Comparison of ENCODE assay signal across 28 cellular contexts in the genomic region with DNA sequence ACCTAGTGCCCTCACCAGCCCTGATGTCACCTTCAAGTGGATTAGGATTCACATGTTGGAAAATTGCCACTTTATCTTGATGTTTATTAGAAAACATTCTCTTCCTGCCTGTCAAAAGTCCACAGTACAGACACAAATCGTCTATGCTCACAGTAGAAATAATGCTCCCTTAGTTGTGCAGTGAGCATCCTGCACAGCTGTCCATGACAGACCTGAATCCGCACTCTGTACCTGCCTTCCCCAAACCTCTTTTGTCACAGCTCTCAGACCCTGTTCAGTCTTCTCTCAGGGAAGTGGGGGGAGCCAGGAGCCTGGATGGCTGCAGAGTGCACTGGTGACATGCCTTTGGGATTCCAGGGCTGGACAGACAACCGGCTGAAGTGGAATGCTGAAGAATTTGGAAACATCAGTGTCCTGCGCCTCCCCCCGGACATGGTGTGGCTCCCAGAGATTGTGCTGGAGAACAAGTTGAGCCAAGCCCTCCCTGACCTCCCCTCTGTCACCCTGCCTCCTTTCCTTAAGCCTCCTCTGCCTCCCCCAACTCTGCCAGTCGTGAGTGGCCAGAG. TPM values are rescaled to one million over a fixed set of nuclear protein-coding genes. Genes with fewer than 3 reads are reported as not detected.
"Had no signal": no experiment of that assay in that cellular context is flagged by ENCODE, and none has a peak within 500 bp of the region (broad histone marks: within the 10 kb centered on the region; RNA-seq: fewer than 3 reads in every experiment).

No MANE protein-coding gene starts in this region.

- H3K27ac ChIP-seq: breast epithelium, left lung, skin epidermis, stomach, suprapubic skin, tibial nerve had no signal

- H3K4me3 ChIP-seq: breast epithelium, left lung, skin epidermis, stomach, suprapubic skin, tibial nerve had no signal

- H3K9me3 ChIP-seq: breast epithelium, left lung, stomach, suprapubic skin, tibial nerve had no signal

- H3K36me3 ChIP-seq: breast epithelium, left lung, stomach, suprapubic skin, tibial nerve had no signal

- ATAC-seq: activated T-cell treated with anti-CD3 and anti-CD28 coated beads, Interleukin-2, amount 50 U/mL, for 4 hours; left lung; stimulated activated memory B cell treated with anti-CD40 and anti-IgM and Interleukin-4, amounts not matched to agents 10 μg/mL and 1 μg/mL and 100 μg/mL, for 72 hours had no signal

- H3K27ac Mint-ChIP-seq: activated naive CD8-positive, alpha-beta T cell treated with anti-CD3 and anti-CD28 coated beads for 36 hours; mesothelial cell of epicardium; stimulated activated memory B cell treated with anti-CD40 and anti-IgM and Interleukin-4, amounts not matched to agents 10 μg/mL and 1 μg/mL and 100 μg/mL, for 72 hours had no signal

- H3K4me3 Mint-ChIP-seq: activated naive CD8-positive, alpha-beta T cell treated with anti-CD3 and anti-CD28 coated beads for 36 hours; activated T-cell treated with anti-CD3 and anti-CD28 coated beads, Interleukin-2, amount 50 U/mL, for 4 hours; mesothelial cell of epicardium; nephron progenitor cell; stimulated activated memory B cell treated with anti-CD40 and anti-IgM and Interleukin-4, amounts not matched to agents 10 μg/mL and 1 μg/mL and 100 μg/mL, for 72 hours had no signal

- H3K9me3 Mint-ChIP-seq: activated naive CD8-positive, alpha-beta T cell treated with anti-CD3 and anti-CD28 coated beads for 36 hours; activated T-cell treated with anti-CD3 and anti-CD28 coated beads, Interleukin-2, amount 50 U/mL, for 4 hours; mesothelial cell of epicardium; nephron progenitor cell; stimulated activated memory B cell treated with anti-CD40 and anti-IgM and Interleukin-4, amounts not matched to agents 10 μg/mL and 1 μg/mL and 100 μg/mL, for 72 hours had no signal

- DNase-seq: activated CD4-positive, alpha-beta T cell treated with anti-CD3 and anti-CD28 coated beads, Interleukin-2, amount 50 U/mL, for 4 hours; activated CD8-positive, alpha-beta memory T cell treated with anti-CD3 and anti-CD28 coated beads, Interleukin-2, amount 50 U/mL, for 48 hours; activated naive CD4-positive, alpha-beta T cell treated with Interleukin-2 at 50 U/mL for 16 hours; activated naive CD8-positive, alpha-beta T cell treated with anti-CD3 and anti-CD28 coated beads for 36 hours; activated T-cell treated with anti-CD3 and anti-CD28 coated beads, Interleukin-2, amount 50 U/mL, for 4 hours; cortex of kidney; mammary epithelial cell; nephron progenitor cell; retina; stimulated activated CD4-positive, alpha-beta T cell treated with anti-CD3 and anti-CD28 coated beads, Interleukin-2, amount 100 ng/mL, for 24 hours; stomach; T-helper 1 cell; T-helper 9 cell had no signal

- H3K36me3 Mint-ChIP-seq: activated naive CD8-positive, alpha-beta T cell treated with anti-CD3 and anti-CD28 coated beads for 36 hours; mesothelial cell of epicardium; stimulated activated memory B cell treated with anti-CD40 and anti-IgM and Interleukin-4, amounts not matched to agents 10 μg/mL and 1 μg/mL and 100 μg/mL, for 72 hours had no signal

RNA-seq across cellular contexts. Expression of a gene that starts 2.0 kb away (rescaled TPM):
- total RNA-seq: activated CD8-positive, alpha-beta memory T cell treated with anti-CD3 and anti-CD28 coated beads for 36 hours; activated naive CD8-positive, alpha-beta T cell treated with anti-CD3 and anti-CD28 coated beads for 36 hours; activated T-cell treated with anti-CD3 and anti-CD28 coated beads, Interleukin-2, amount 50 U/mL, for 4 hours; breast epithelium; epithelial cell of proximal tubule; fibroblast of villous mesenchyme; glomerular endothelial cell; kidney; left lung; mammary epithelial cell; mesothelial cell of epicardium; omental fat pad; stomach; suprapubic skin; tibial nerve had no signal
- polyA plus RNA-seq: mammary epithelial cell, stomach, urinary bladder had no signal

RNA-seq across cellular contexts. Expression of a gene that starts 7.8 kb away (rescaled TPM):
- total RNA-seq: activated CD8-positive, alpha-beta memory T cell treated with anti-CD3 and anti-CD28 coated beads for 36 hours; activated naive CD8-positive, alpha-beta T cell treated with anti-CD3 and anti-CD28 coated beads for 36 hours; activated T-cell treated with anti-CD3 and anti-CD28 coated beads, Interleukin-2, amount 50 U/mL, for 4 hours; breast epithelium; epithelial cell of proximal tubule; fibroblast of villous mesenchyme; glomerular endothelial cell; kidney; left lung; mammary epithelial cell; mesothelial cell of epicardium; omental fat pad; stomach; suprapubic skin; tibial nerve; urinary bladder had no signal
- polyA plus RNA-seq: mammary epithelial cell, stomach, urinary bladder had no signal

RNA-seq across cellular contexts. Expression of a gene that starts 11.5 kb away (rescaled TPM):
- total RNA-seq: activated CD8-positive, alpha-beta memory T cell treated with anti-CD3 and anti-CD28 coated beads for 36 hours; activated naive CD8-positive, alpha-beta T cell treated with anti-CD3 and anti-CD28 coated beads for 36 hours; activated T-cell treated with anti-CD3 and anti-CD28 coated beads, Interleukin-2, amount 50 U/mL, for 4 hours; breast epithelium; cerebellum; epithelial cell of proximal tubule; fibroblast of villous mesenchyme; glomerular endothelial cell; kidney; left lung; mammary epithelial cell; mesothelial cell of epicardium; omental fat pad; stomach; suprapubic skin; tibial nerve had no signal
- polyA plus RNA-seq: mammary epithelial cell, stomach, urinary bladder had no signal
